In the genomic region with DNA sequence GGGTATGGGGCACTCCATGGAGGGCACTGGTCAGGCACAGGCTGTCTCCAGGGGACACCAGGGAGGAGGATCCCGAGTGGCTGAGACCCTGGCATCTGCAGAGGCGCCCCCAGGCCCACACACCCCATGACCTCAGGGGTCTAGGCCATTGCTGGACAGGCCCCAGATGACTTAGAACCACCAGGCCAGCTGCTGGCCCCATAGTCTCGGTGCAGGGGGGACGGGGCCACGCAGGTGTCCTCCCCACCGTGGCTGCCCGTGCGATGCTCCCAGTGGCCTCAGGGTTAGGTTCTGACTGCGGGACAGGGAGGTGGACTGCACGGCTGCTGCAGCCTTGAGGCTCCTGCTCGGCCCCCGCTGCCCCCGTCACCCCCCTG, we compare ENCODE assay signal across 1 cellular context.
TF ChIP-seq lines count a peak whose summit lies in the region.

No MANE protein-coding gene starts in this region.

TF ChIP-seq in HepG2, 621 proteins besides CTCF, POLR2A, EP300 and RAD21:
- TF ChIP-seq ZNF737 (CRISPR knock-in tag; IDR thresholded peaks at IDR 0.05; ENCODE audit: borderline replicate concordance) (no peak), ZSCAN9 (CRISPR knock-in tag; IDR thresholded peaks at IDR 0.05; ENCODE audit: borderline replicate concordance) (no peak), ZSCAN21 (CRISPR knock-in tag; IDR thresholded peaks at IDR 0.05; ENCODE audit: borderline replicate concordance) (no peak), GMEB2 (CRISPR knock-in tag; IDR thresholded peaks at IDR 0.05; ENCODE audit: low read depth) (no peak), MLLT10 (CRISPR knock-in tag; IDR thresholded peaks at IDR 0.05) (no peak), ZC3H13 (CRISPR knock-in tag; IDR thresholded peaks at IDR 0.05) (no peak), ZNF276 (CRISPR knock-in tag; IDR thresholded peaks at IDR 0.05; ENCODE audit: low read depth) (no peak), ZNF451 (CRISPR knock-in tag; IDR thresholded peaks at IDR 0.05) (no peak), HIC2 (CRISPR knock-in tag; IDR thresholded peaks at IDR 0.05; ENCODE audit: low read depth) (no peak), MIER3 (CRISPR knock-in tag; IDR thresholded peaks at IDR 0.05; ENCODE audit: borderline replicate concordance) (no peak), PAF1 (CRISPR knock-in tag; IDR thresholded peaks at IDR 0.05) (no peak), ZNF780A (CRISPR knock-in tag; IDR thresholded peaks at IDR 0.05) (no peak)
- TF ChIP-seq, protein P1, sequence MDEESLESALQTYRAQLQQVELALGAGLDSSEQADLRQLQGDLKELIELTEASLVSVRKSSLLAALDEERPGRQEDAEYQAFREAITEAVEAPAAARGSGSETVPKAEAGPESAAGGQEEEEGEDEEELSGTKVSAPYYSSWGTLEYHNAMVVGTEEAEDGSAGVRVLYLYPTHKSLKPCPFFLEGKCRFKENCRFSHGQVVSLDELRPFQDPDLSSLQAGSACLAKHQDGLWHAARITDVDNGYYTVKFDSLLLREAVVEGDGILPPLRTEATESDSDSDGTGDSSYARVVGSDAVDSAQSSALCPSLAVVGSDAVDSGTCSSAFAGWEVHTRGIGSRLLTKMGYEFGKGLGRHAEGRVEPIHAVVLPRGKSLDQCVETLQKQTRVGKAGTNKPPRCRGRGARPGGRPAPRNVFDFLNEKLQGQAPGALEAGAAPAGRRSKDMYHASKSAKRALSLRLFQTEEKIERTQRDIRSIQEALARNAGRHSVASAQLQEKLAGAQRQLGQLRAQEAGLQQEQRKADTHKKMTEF (CRISPR knock-in tag; IDR thresholded peaks at IDR 0.05) = no peak
